ENCODE assay signal across 8 cellular contexts in the genomic region with DNA sequence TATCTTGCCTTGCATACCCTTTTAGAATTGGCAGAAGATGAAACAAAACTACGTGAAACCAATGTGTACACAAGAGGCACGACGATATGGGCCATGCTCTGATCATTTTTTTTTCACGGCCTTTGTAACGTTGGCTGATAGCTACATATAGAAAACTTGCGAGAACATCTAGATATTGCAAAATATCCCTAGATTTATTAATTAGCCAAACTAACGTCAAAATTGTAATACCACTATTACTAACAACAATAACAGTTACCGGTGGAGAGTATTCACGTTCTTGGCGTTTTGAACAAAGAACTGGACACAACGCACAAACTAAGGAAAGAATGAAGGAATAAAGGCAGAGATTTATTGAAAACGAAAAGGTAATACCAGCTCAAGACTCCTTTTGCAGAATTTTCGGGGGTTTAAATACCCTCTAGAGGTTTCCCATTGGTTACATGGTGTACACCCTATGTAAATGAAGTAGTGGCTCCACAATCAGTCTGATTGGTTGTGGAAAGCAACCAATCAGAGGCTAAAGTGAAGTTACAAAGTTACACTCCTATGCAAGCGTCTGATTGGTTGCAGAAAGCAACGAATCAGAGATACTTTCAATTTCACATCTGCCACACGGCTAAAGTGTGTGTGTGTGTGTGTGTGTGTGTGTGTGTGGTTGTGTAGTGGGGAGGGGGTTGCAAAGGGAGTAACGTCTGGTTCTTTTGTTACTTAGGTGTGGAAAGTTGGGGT. TPM values are rescaled to one million over a fixed set of nuclear protein-coding genes. Genes with fewer than 3 reads are reported as not detected.
DNase-seq lines count a peak whose midpoint lies in the region; ATAC-seq and TF ChIP-seq lines count a peak whose summit lies in the region.

No MANE protein-coding gene starts in this region.

- in situ Hi-C loops in GM13976 (cut with MboI; ENCODE audit: low sequenced_read_pairs, unreplicated experiment): no loop called here

- H3K9me3 ChIP-seq in Caco-2 (no peaks in the 10 kb centered on the region), SK-N-MC (ENCODE audit: low read depth, low read length) (no peaks in the 10 kb centered on the region), esophagus muscularis mucosa (no peaks in the 10 kb centered on the region), ovary (no peaks in the 10 kb centered on the region)

- peaks cover 8% of the 10 kb centered on the region for H3K4me1 Mint-ChIP-seq in Caco-2 (ENCODE audit: low read depth, unreplicated experiment)

- peaks cover 24% of the 10 kb centered on the region for H3K36me3 Mint-ChIP-seq in Caco-2 (ENCODE audit: insufficient read depth, unreplicated experiment)

- H3K27ac ChIP-seq in SK-N-MC (no peak overlapping the region), esophagus muscularis mucosa (replicated peaks in 1 of 4) (peak overlapping the region; percentile 92 to 98 (median 96)), ovary (peak overlapping the region in 1 of 2 donors; percentile 77)

- no TSS peak for BruUV-seq in Caco-2 (replicated peaks; lab: Mats Ljungman, UMichigan)

- DNase-seq in Caco-2 (peak; percentile 73 to 75), SK-N-MC (ENCODE audit: low read depth, low spot score) (no peak), esophagus muscularis mucosa (ENCODE audit: extremely low spot score) (no peak), ovary (no peak), GM13976 (ENCODE audit: low spot score) (no peak), Ammon's horn (ENCODE audit: low spot score) (no peak)
- DNase-seq in Jurkat, Clone E6-1 (ENCODE audit: low read depth, low spot score): peak; percentile 52

- WGBS in esophagus muscularis mucosa: 61% methylated on average over 17 of the region's 17 CpGs
- 65 to 70% (median 68%) methylated on average over 17 of the region's 17 CpGs for WGBS in ovary, 3 donors

- H3K27ac Mint-ChIP-seq in Caco-2 (ENCODE audit: unreplicated experiment): peak overlapping the region; percentile 98

- TF ChIP-seq EP300 in esophagus muscularis mucosa (IDR thresholded peaks at IDR 0.05): no peak
- no peak for TF ChIP-seq EP300 in ovary (IDR thresholded peaks at IDR 0.05)

- CTCF ChIA-PET in Caco-2 (lab: Charles Lee): interaction anchor here (0.6 kb wide), 2 partner anchors 108 to 189 kb away, joined by 3 to 4 read pairs; no protein-coding TSS in a partner anchor

- TF ChIP-seq CTCF in Caco-2 (IDR thresholded peaks at IDR 0.05; ENCODE audit: insufficient read depth in 1 of 2, low read depth in 1 of 2, low read length in 1 of 2, severe bottlenecking in 1 of 2, unreplicated experiment in 1 of 2) (no peak), esophagus muscularis mucosa (IDR thresholded peaks at IDR 0.05) (no peak), ovary (IDR thresholded peaks at IDR 0.05) (no peak), GM13976 (IDR thresholded peaks at IDR 0.05; ENCODE audit: borderline replicate concordance, control extremely low read depth, extremely low read depth, insufficient read depth, missing control alignments) (no peak)

- no peaks in the 10 kb centered on the region for H3K4me1 ChIP-seq in Caco-2
- peaks cover 28 to 36% (median 35%) of the 10 kb centered on the region in 4 donors for H3K4me1 ChIP-seq in esophagus muscularis mucosa
- peaks cover 4% of the 10 kb centered on the region for H3K4me1 ChIP-seq in ovary (ENCODE audit: insufficient read depth)

- no peaks in the 10 kb centered on the region for H3K36me3 ChIP-seq in Caco-2 (ENCODE audit: control insufficient read depth, insufficient read depth, low read length)
- H3K36me3 ChIP-seq in SK-N-MC (ENCODE audit: insufficient read depth, low read length): peaks cover 6% of the 10 kb centered on the region
- H3K36me3 ChIP-seq in esophagus muscularis mucosa: peaks cover 0 to 4% (median under 1%) of the 10 kb centered on the region in 4 donors
- no peaks in the 10 kb centered on the region for H3K36me3 ChIP-seq in ovary

- H3K4me3 ChIP-seq in Caco-2 (ENCODE audit: low read depth, low read length) (peak overlapping the region; percentile 65), SK-N-MC (peak overlapping the region; percentile 93), esophagus muscularis mucosa (peak overlapping the region; percentile 71 to 99 (median 90)), ovary (peak overlapping the region; percentile 70)
- peak overlapping the region; percentile 97 for H3K4me3 ChIP-seq in Jurkat, Clone E6-1 (ENCODE audit: low read length)

- no peaks in the 10 kb centered on the region for H3K27me3 Mint-ChIP-seq in Caco-2 (ENCODE audit: insufficient read depth, unreplicated experiment)

- intact Hi-C loops in Caco-2 (cut with micrococcal nuclease; ENCODE audit: unreplicated experiment): no loop called here
- intact Hi-C loops in esophagus muscularis mucosa (cut with DNase I): no loop called here
- intact Hi-C loops in ovary (cut with DNase I): no loop called here

- TF ChIP-seq POLR2A in esophagus muscularis mucosa (IDR thresholded peaks at IDR 0.05; ENCODE audit: low read depth) (no peak), ovary (IDR thresholded peaks at IDR 0.05) (no peak)

- no peaks in the 10 kb centered on the region for H3K9me3 Mint-ChIP-seq in Caco-2 (ENCODE audit: unreplicated experiment)

- H3K4me3 Mint-ChIP-seq in Caco-2 (ENCODE audit: unreplicated experiment): peak overlapping the region; percentile 99

- peak overlapping the region; percentile 90 for H3K9ac ChIP-seq in SK-N-MC (ENCODE audit: insufficient read length)

- ATAC-seq in GM21360 (IDR thresholded peaks at IDR 0.05; ENCODE audit: unreplicated experiment): no peak

- POLR2A ChIA-PET in Caco-2 (lab: Charles Lee): no interaction called here

- H3K27me3 ChIP-seq in Caco-2 (replicated peaks; ENCODE audit: control insufficient read depth, insufficient read depth, low read length) (no peaks in the 10 kb centered on the region), esophagus muscularis mucosa (no peaks in the 10 kb centered on the region), ovary (no peaks in the 10 kb centered on the region)

RNA-seq across cellular contexts. Expression of a gene that starts 0.9 kb away (rescaled TPM):
- total RNA-seq in Caco-2 (2022): 15.5 and 17.5 TPM in 2 replicates
- polyA plus RNA-seq in Jurkat, Clone E6-1 (2012; ENCODE audit: insufficient read depth, insufficient read length): 71.4 TPM
- total RNA-seq in esophagus muscularis mucosa: 10 to 100 TPM; 22.4 to 39.6 (median 24.2) TPM
- 10 to 100 TPM; 23.2 to 38.7 (median 24.8) TPM for total RNA-seq in ovary
- polyA plus RNA-seq in ovary: 10 to 100 TPM; 34.5 to 34.9 TPM

Comparison
In these comparisons a context has a peak if more than half of its experiments do, and no peak if none do; other contexts are left out.
1. DNase-seq: peak in Caco-2 (2 of 2) and Jurkat, Clone E6-1 (single experiment); none in SK-N-MC (single experiment), esophagus muscularis mucosa (single experiment), ovary (0 of 5), GM13976 (single experiment) and Ammon's horn (single experiment).
2. Peak in every context shown above with its lines, with median percentiles within 50 percentile points of each other: H3K4me3 ChIP-seq.